Comparison of ENCODE assay signal across 1 cellular context in genomic region chr18:21111351-21112139, GRCh38.
TF ChIP-seq lines count a peak whose summit lies in the region.

Gene ROCK1 (minus strand): TSS chr18:21111813. CDS start chr18:21110910, 903 bp downstream.

TF ChIP-seq in K562, 482 proteins besides CTCF, POLR2A, EP300 and RAD21 (continued from another document and continues in another):
- no peak for TF ChIP-seq ZMIZ1 (IDR thresholded peaks at IDR 0.05; ENCODE audit: low read depth in 2 of 2, low read length in 2 of 2)
- 0 out of 4 replicates have a peak, but pooled peaks of 1 of the 2 experiments have one; percentile 17 for TF ChIP-seq MLLT1 (IDR thresholded peaks at IDR 0.05)
- TF ChIP-seq NR2C2 (CRISPR knock-in tag; IDR thresholded peaks at IDR 0.05) = no peak
- no peak for TF ChIP-seq NR2C2 (tag; IDR thresholded peaks at IDR 0.05)
- peak; percentile 87 for TF ChIP-seq ZNF407 (IDR thresholded peaks at IDR 0.05; ENCODE audit: low read depth)
- 0 out of 2 replicates have a peak, but pooled peaks have one; percentile 32 for TF ChIP-seq ELF2 (CRISPR knock-in tag; IDR thresholded peaks at IDR 0.05)
- TF ChIP-seq ZNF263 (CRISPR knock-in tag; IDR thresholded peaks at IDR 0.05; ENCODE audit: borderline replicate concordance) = no peak
- TF ChIP-seq YY1 (IDR thresholded peaks at IDR 0.05; ENCODE audit: borderline replicate concordance in 1 of 3, control insufficient read depth in 1 of 3, extremely low read depth in 1 of 3, insufficient read depth in 3 of 3, insufficient read length in 1 of 3, insufficient replicate concordance in 2 of 3, low read depth in 1 of 3, low read length in 2 of 3) = peak; percentile 9 to 64 (median 46)
- TF ChIP-seq GTF2B (IDR thresholded peaks at IDR 0.05; ENCODE audit: extremely low read depth, insufficient read length) = no peak
- TF ChIP-seq ILK (tag; IDR thresholded peaks at IDR 0.05; ENCODE audit: borderline replicate concordance, low read depth) = no peak
- TF ChIP-seq NEUROD1 (IDR thresholded peaks at IDR 0.05; ENCODE audit: borderline replicate concordance, low read depth, low read length, partially characterized antibody) = peak; percentile 15
- TF ChIP-seq MTA3 (IDR thresholded peaks at IDR 0.05; ENCODE audit: borderline replicate concordance) = peak; percentile 29; the same call in 1 of the 2 replicates
- TF ChIP-seq ZNF445 (CRISPR knock-in tag; IDR thresholded peaks at IDR 0.05; ENCODE audit: low read depth) = no peak
- peak in 1 of 2 experiments; percentile 52 for TF ChIP-seq E2F6 (IDR thresholded peaks at IDR 0.05; ENCODE audit: borderline replicate concordance in 1 of 2, extremely low read depth in 1 of 2, insufficient read depth in 1 of 2, insufficient read length in 1 of 2, low read depth in 1 of 2, low read length in 1 of 2, poor library complexity in 1 of 2, severe bottlenecking in 1 of 2)
- peak; percentile 7 for TF ChIP-seq RBBP5 (IDR thresholded peaks at IDR 0.05; ENCODE audit: borderline replicate concordance, insufficient read depth, low read length, poor library complexity, severe bottlenecking)
- 0 out of 2 replicates have a peak, but pooled peaks have one; percentile 64 for TF ChIP-seq KAT7 (CRISPR knock-in tag; IDR thresholded peaks at IDR 0.05; ENCODE audit: borderline replicate concordance)
- no peak for TF ChIP-seq SPI1 (IDR thresholded peaks at IDR 0.05; ENCODE audit: borderline replicate concordance, low read depth, low read length)
- no peak for TF ChIP-seq MECOM (CRISPR knock-in tag; IDR thresholded peaks at IDR 0.05)
- TF ChIP-seq ZBTB9 (CRISPR knock-in tag; IDR thresholded peaks at IDR 0.05) = 0 out of 2 replicates have a peak, but pooled peaks have one; percentile 30
- no peak for TF ChIP-seq ZNF274 (IDR thresholded peaks at IDR 0.05; ENCODE audit: borderline replicate concordance, low read depth, low read length)
- no peak for TF ChIP-seq HIVEP1 (CRISPR knock-in tag; IDR thresholded peaks at IDR 0.05)
- TF ChIP-seq SMAD2 (IDR thresholded peaks at IDR 0.05; ENCODE audit: low read depth, low read length) = no peak
- no peak for TF ChIP-seq NBN (IDR thresholded peaks at IDR 0.05; ENCODE audit: low read depth)
- TF ChIP-seq ZFX (CRISPR knock-in tag; IDR thresholded peaks at IDR 0.05) = peak; percentile 73
- 0 out of 2 replicates have a peak, but pooled peaks have one; percentile 39 for TF ChIP-seq BCOR (IDR thresholded peaks at IDR 0.05)
- TF ChIP-seq TBP (optimal IDR thresholded peaks at IDR 0.05; ENCODE audit: low read depth, low read length) = peak; percentile 60
- TF ChIP-seq CTBP1 (IDR thresholded peaks at IDR 0.05; ENCODE audit: borderline replicate concordance) = peak; percentile 50; the same call in 1 of the 2 replicates
- no peak for TF ChIP-seq ZBED1 (IDR thresholded peaks at IDR 0.05)
- no peak for TF ChIP-seq HMG20A (CRISPR knock-in tag; conservative IDR thresholded peaks at IDR 0.05)
- TF ChIP-seq STAT5A (IDR thresholded peaks at IDR 0.05; ENCODE audit: borderline replicate concordance, low read length) = no peak
- TF ChIP-seq LARP7 (IDR thresholded peaks at IDR 0.05) = 0 out of 2 replicates have a peak, but pooled peaks have one; percentile 13
- TF ChIP-seq ZBTB7A (IDR thresholded peaks at IDR 0.05; ENCODE audit: borderline replicate concordance, control insufficient read depth, low read depth, low read length) = peak; percentile 32; the same call in 1 of the 2 replicates
- peak; percentile 59 for TF ChIP-seq TAF7 (tag; IDR thresholded peaks at IDR 0.05)
- TF ChIP-seq THRB (CRISPR knock-in tag; conservative IDR thresholded peaks at IDR 0.05) = no peak
- TF ChIP-seq RNF2 (IDR thresholded peaks at IDR 0.05) = no peak
- peak; percentile 93 for TF ChIP-seq VEZF1 (CRISPR knock-in tag; IDR thresholded peaks at IDR 0.05)
- 0 out of 2 replicates have a peak, but pooled peaks have one; percentile 8 for TF ChIP-seq SMAD4 (CRISPR knock-in tag; conservative IDR thresholded peaks at IDR 0.05)
- no peak for TF ChIP-seq MYBL2 (IDR thresholded peaks at IDR 0.05; ENCODE audit: low read depth)
- TF ChIP-seq MYBL2 (CRISPR knock-in tag; IDR thresholded peaks at IDR 0.05; ENCODE audit: borderline replicate concordance) = no peak
- no peak for TF ChIP-seq MYC (IDR thresholded peaks at IDR 0.05; ENCODE audit: low read depth, low read length)
- TF ChIP-seq MYC (CRISPR knock-in tag; IDR thresholded peaks at IDR 0.05; ENCODE audit: borderline replicate concordance, low read depth) = no peak
